ENCODE assay signal across 1 cellular context in the genomic region with DNA sequence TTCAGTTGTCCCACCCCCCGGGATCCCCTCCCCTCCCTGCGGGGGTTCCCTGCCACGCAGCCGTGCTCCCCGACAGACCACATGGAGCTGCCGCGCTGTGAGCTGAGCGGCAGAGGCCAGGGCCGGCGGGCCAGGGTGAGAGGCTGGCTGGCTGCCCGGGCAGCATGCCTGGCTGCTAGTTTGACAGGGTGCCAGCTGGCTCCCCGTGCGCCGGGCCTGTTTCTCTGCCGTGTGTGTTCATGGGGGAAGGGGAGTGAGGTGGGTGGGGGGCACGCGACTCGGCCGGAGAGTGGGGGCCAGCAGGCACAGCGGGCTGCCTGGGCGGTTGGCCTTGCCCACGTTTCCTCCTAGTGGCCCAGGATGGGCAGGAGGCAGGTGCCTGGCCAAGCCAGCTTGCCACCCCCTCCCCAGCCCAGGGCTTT.
A peak's percentile ranks its signal among the peaks of the same experiment; 100 is the strongest.
TF ChIP-seq lines count a peak whose summit lies in the region.

No MANE protein-coding gene starts in this region.

TF ChIP-seq in HCT116, 20 proteins besides CTCF, POLR2A, EP300 and RAD21 (continued from another document):
- TF ChIP-seq JUND (IDR thresholded peaks at IDR 0.05): no peak
- TF ChIP-seq CBX3 (IDR thresholded peaks at IDR 0.05; ENCODE audit: low read depth): no peak
- TF ChIP-seq FOSL1 (IDR thresholded peaks at IDR 0.05; ENCODE audit: low read depth): no peak
- peak; percentile 50; the same call in 1 of the 2 replicates for TF ChIP-seq ZFX (IDR thresholded peaks at IDR 0.05)
- TF ChIP-seq, protein P1, sequence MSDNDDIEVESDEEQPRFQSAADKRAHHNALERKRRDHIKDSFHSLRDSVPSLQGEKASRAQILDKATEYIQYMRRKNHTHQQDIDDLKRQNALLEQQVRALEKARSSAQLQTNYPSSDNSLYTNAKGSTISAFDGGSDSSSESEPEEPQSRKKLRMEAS (IDR thresholded peaks at IDR 0.05): peak; percentile 92
- peak; percentile 11 for TF ChIP-seq YY1 (IDR thresholded peaks at IDR 0.05; ENCODE audit: extremely low read depth, insufficient replicate concordance, low read depth, low read length)
